Comparison of ENCODE assay signal across 8 cellular contexts in the genomic region with DNA sequence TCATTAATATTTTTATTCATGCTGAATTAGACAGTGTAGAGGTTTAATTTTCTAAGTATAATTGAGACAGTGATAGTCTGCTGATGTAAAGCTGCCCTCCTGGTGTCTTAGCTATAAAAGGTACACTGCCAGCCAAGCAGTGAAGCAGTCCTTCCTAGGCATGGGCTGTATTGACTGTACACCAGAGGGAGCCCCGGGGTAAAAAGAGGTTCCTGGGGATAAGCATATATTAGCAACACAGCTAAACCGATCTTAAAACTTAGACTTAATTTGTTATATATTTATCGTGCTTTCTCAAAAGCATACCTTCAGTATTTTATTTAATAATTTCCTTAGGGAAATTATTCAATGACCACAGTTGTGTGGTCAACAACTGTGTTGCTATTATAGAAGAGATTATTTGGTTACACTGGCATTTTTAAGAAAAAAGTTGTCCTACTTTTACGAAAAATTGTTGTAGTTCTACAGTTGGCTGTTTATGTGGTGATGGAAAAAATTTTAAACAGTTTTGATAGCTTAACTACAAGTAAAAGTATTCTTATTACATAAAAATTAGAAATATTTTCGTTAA.
DNase-seq lines count a peak whose midpoint lies in the region; ATAC-seq, FAIRE-seq and TF ChIP-seq lines count a peak whose summit lies in the region.

No MANE protein-coding gene starts in this region.

- H3K9me3 ChIP-seq in right atrium auricular region (no peaks in the 10 kb centered on the region), SJCRH30 (replicated peaks) (no peaks in the 10 kb centered on the region), endothelial cell of umbilical vein (replicated peaks; ENCODE audit: control insufficient read depth, insufficient read depth, low read length) (no peaks in the 10 kb centered on the region), pancreas (no peaks in the 10 kb centered on the region)

- no peaks in the 10 kb centered on the region for H3K9me1 ChIP-seq in endothelial cell of umbilical vein (replicated peaks; ENCODE audit: control insufficient read depth, extremely low read depth, insufficient read depth, low read length)

- H3K36me3 ChIP-seq in right atrium auricular region (peaks cover 80% of the 10 kb centered on the region), SJCRH30 (no peaks in the 10 kb centered on the region), endothelial cell of umbilical vein (ENCODE audit: control insufficient read depth in 2 of 2, extremely low read depth in 1 of 2, insufficient read depth in 2 of 2, low read length in 2 of 2) (peaks cover 8 to 9% of the 10 kb centered on the region in 2 experiments), pancreas (peaks cover 0 to 68% (median 0%) of the 10 kb centered on the region in 3 donors)

- TF ChIP-seq POLR2A in endothelial cell of umbilical vein (IDR thresholded peaks at IDR 0.05; ENCODE audit: low read depth, low read length): no peak

- dilution Hi-C loops in endothelial cell of umbilical vein (cut with MboI; ENCODE audit: extremely low pct_ligation_motif_present, low sequenced_read_pairs): no loop called here

- intact Hi-C loops in Right ventricle myocardium superior (cut with DNase I) (no loop called here), endothelial cell of umbilical vein (cut with micrococcal nuclease) (loop anchor here (1.0 to 2.0 kb wide), 2 partner anchors 34 to 443 kb away; no protein-coding TSS in a partner anchor), pancreas (cut with DNase I) (loop anchor here in 1 of 3 donors (10.0 kb wide), 1 partner anchor 62 kb away; no protein-coding TSS in a partner anchor)

- no peak overlapping the region for H2AFZ ChIP-seq in endothelial cell of umbilical vein (ENCODE audit: low read depth, low read length)

- H3K27ac ChIP-seq in right atrium auricular region (no peak overlapping the region), SJCRH30 (no peak overlapping the region), endothelial cell of umbilical vein (ENCODE audit: insufficient read depth, low read depth, low read length) (no peak overlapping the region), pancreas (no peak overlapping the region)

- no TSS peak for BruUV-seq in endothelial cell of umbilical vein (replicated peaks; lab: Mats Ljungman, UMichigan)

- H3K4me1 ChIP-seq in right atrium auricular region (peaks cover 0 to 6% of the 10 kb centered on the region in 2 donors), SJCRH30 (no peaks in the 10 kb centered on the region), endothelial cell of umbilical vein (ENCODE audit: control insufficient read depth, extremely low read depth, insufficient read depth, low read length) (no peaks in the 10 kb centered on the region), pancreas (peaks cover 0 to 10% (median 6%) of the 10 kb centered on the region in 3 donors)

- H3K4me3 ChIP-seq in right atrium auricular region: no peak overlapping the region
- H3K4me3 ChIP-seq in SJCRH30: no peak overlapping the region
- H3K4me3 ChIP-seq in endothelial cell of umbilical vein (replicated peaks in 1 of 3; ENCODE audit: insufficient read depth in 1 of 3, low read depth in 1 of 3, low read length in 3 of 3): no peak overlapping the region
- no peak overlapping the region for H3K4me3 ChIP-seq in pancreas

- H3K9ac ChIP-seq in endothelial cell of umbilical vein (replicated peaks; ENCODE audit: extremely low read depth, insufficient read depth, low read length): no peak overlapping the region

- H4K20me1 ChIP-seq in endothelial cell of umbilical vein (replicated peaks; ENCODE audit: control insufficient read depth, extremely low read depth, insufficient read depth, low read length): no peaks in the 10 kb centered on the region

- CTCF ChIA-PET in endothelial cell of umbilical vein (lab: Charles Lee): interaction anchor here (0.9 to 5.5 kb wide), 20 partner anchors 14 to 541 kb away, joined by 3 to 90 read pairs (median 4); a partner anchor contains a TSS

- peak; percentile 31 for ATAC-seq in Right ventricle myocardium superior (ENCODE audit: poor library complexity)
- peak; percentile 73 for ATAC-seq in HG02973 (IDR thresholded peaks at IDR 0.05; ENCODE audit: unreplicated experiment)
- ATAC-seq in pancreas: peak; percentile 47 to 76 (median 70)

- no peak overlapping the region for H3K4me2 ChIP-seq in endothelial cell of umbilical vein (ENCODE audit: insufficient read depth, low read length)

- 81 to 87% methylated on average over 5 of the region's 5 CpGs for WGBS in pancreas, 2 donors

- FAIRE-seq in endothelial cell of umbilical vein (lab: Jason Lieb, UNC) (peak; percentile 44), pancreas (lab: Jason Lieb, UNC) (no peak)

- DNase-seq in Right ventricle myocardium superior: no peak
- DNase-seq in right atrium auricular region (ENCODE audit: low spot score): no peak
- DNase-seq in SJCRH30: peak; percentile 46 to 54
- peak; percentile 51 for DNase-seq in endothelial cell of umbilical vein (ENCODE audit: low read depth, low spot score)
- peak in 3 of 6 donors; percentile 28 to 44 (median 30) for DNase-seq in pancreas
- no peak for DNase-seq in NCI-H510A (lab: John Stamatoyannopoulos, UW)
- DNase-seq in GM19240 (ENCODE audit: insufficient read length, low spot score): no peak

- POLR2A ChIA-PET in endothelial cell of umbilical vein (lab: Charles Lee): no interaction called here

- TF ChIP-seq CTCF in right atrium auricular region (IDR thresholded peaks at IDR 0.05) (peak in 1 of 2 donors; percentile 57), endothelial cell of umbilical vein (IDR thresholded peaks at IDR 0.05; ENCODE audit: extremely low read depth in 1 of 2, insufficient read depth in 1 of 2, low read depth in 1 of 2, low read length in 2 of 2) (peak; percentile 31 to 44), pancreas (IDR thresholded peaks at IDR 0.05) (peak in 2 of 4 donors; percentile 6 to 22)

- H3K79me2 ChIP-seq in endothelial cell of umbilical vein (ENCODE audit: control insufficient read depth, insufficient read depth, low read length): no peaks in the 10 kb centered on the region

- H3K27me3 ChIP-seq in right atrium auricular region (no peaks in the 10 kb centered on the region), SJCRH30 (no peaks in the 10 kb centered on the region), endothelial cell of umbilical vein (ENCODE audit: control insufficient read depth in 2 of 2, insufficient read depth in 2 of 2, low read length in 2 of 2) (no peaks in the 10 kb centered on the region), pancreas (no peaks in the 10 kb centered on the region)

TF ChIP-seq in endothelial cell of umbilical vein, 7 proteins besides CTCF, POLR2A, EP300 and RAD21:
- TF ChIP-seq JUN (IDR thresholded peaks at IDR 0.05; ENCODE audit: borderline replicate concordance, insufficient read depth, insufficient read length, low read depth): no peak
- TF ChIP-seq GATA2 (IDR thresholded peaks at IDR 0.05; ENCODE audit: insufficient read depth, insufficient read length, low read depth, low read length): no peak
- no peak for TF ChIP-seq FOS (IDR thresholded peaks at IDR 0.05; ENCODE audit: borderline replicate concordance, insufficient read depth, low read length)
- no peak for TF ChIP-seq EZH2 (IDR thresholded peaks at IDR 0.05; ENCODE audit: borderline replicate concordance, low read depth, low read length, severe bottlenecking)
- TF ChIP-seq POLR2AphosphoS5 (IDR thresholded peaks at IDR 0.05; ENCODE audit: insufficient read depth, low read depth, low read length): no peak
- TF ChIP-seq MYC (IDR thresholded peaks at IDR 0.05; ENCODE audit: low read depth, low read length): no peak
- TF ChIP-seq, protein P1, sequence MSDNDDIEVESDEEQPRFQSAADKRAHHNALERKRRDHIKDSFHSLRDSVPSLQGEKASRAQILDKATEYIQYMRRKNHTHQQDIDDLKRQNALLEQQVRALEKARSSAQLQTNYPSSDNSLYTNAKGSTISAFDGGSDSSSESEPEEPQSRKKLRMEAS (IDR thresholded peaks at IDR 0.05; ENCODE audit: insufficient read depth, insufficient read length): no peak
TF ChIP-seq in endothelial cell of umbilical vein: peak in this region for 0.

Comparison
In these comparisons a context has a peak if more than half of its experiments do, and no peak if none do; other contexts are left out.
1. DNase-seq: peak in SJCRH30 (2 of 2) and endothelial cell of umbilical vein (single experiment); none in Right ventricle myocardium superior (single experiment), right atrium auricular region (single experiment), NCI-H510A (single experiment) and GM19240 (single experiment).
2. Peak in every context shown above with its lines, with median percentiles within 50 percentile points of each other: ATAC-seq.